1 cellular context compared by ENCODE assay signal in the genomic region with DNA sequence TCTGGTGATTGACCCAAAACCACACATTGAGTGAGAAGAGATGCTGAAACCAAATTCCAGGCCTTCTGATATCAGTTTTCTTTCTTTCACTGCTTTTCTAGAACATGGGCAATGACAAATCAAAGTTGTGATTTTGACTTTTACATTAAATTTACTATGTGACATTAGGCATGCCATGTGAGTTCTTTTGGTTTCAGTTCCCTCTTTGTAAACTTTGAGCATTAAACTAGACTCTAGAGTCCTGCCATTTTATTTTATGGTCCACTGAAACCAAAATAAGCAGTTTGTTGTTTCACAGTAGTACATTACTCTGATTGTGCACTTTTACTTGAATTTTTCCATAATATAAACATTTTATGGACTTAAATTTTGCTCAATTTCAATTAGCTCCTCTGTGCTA.
TF ChIP-seq lines count a peak whose summit lies in the region.

No MANE protein-coding gene starts in this region.

TF ChIP-seq in GM23338, 12 proteins besides CTCF, POLR2A, EP300 and RAD21 (continued from another document):
- TF ChIP-seq, protein P1, sequence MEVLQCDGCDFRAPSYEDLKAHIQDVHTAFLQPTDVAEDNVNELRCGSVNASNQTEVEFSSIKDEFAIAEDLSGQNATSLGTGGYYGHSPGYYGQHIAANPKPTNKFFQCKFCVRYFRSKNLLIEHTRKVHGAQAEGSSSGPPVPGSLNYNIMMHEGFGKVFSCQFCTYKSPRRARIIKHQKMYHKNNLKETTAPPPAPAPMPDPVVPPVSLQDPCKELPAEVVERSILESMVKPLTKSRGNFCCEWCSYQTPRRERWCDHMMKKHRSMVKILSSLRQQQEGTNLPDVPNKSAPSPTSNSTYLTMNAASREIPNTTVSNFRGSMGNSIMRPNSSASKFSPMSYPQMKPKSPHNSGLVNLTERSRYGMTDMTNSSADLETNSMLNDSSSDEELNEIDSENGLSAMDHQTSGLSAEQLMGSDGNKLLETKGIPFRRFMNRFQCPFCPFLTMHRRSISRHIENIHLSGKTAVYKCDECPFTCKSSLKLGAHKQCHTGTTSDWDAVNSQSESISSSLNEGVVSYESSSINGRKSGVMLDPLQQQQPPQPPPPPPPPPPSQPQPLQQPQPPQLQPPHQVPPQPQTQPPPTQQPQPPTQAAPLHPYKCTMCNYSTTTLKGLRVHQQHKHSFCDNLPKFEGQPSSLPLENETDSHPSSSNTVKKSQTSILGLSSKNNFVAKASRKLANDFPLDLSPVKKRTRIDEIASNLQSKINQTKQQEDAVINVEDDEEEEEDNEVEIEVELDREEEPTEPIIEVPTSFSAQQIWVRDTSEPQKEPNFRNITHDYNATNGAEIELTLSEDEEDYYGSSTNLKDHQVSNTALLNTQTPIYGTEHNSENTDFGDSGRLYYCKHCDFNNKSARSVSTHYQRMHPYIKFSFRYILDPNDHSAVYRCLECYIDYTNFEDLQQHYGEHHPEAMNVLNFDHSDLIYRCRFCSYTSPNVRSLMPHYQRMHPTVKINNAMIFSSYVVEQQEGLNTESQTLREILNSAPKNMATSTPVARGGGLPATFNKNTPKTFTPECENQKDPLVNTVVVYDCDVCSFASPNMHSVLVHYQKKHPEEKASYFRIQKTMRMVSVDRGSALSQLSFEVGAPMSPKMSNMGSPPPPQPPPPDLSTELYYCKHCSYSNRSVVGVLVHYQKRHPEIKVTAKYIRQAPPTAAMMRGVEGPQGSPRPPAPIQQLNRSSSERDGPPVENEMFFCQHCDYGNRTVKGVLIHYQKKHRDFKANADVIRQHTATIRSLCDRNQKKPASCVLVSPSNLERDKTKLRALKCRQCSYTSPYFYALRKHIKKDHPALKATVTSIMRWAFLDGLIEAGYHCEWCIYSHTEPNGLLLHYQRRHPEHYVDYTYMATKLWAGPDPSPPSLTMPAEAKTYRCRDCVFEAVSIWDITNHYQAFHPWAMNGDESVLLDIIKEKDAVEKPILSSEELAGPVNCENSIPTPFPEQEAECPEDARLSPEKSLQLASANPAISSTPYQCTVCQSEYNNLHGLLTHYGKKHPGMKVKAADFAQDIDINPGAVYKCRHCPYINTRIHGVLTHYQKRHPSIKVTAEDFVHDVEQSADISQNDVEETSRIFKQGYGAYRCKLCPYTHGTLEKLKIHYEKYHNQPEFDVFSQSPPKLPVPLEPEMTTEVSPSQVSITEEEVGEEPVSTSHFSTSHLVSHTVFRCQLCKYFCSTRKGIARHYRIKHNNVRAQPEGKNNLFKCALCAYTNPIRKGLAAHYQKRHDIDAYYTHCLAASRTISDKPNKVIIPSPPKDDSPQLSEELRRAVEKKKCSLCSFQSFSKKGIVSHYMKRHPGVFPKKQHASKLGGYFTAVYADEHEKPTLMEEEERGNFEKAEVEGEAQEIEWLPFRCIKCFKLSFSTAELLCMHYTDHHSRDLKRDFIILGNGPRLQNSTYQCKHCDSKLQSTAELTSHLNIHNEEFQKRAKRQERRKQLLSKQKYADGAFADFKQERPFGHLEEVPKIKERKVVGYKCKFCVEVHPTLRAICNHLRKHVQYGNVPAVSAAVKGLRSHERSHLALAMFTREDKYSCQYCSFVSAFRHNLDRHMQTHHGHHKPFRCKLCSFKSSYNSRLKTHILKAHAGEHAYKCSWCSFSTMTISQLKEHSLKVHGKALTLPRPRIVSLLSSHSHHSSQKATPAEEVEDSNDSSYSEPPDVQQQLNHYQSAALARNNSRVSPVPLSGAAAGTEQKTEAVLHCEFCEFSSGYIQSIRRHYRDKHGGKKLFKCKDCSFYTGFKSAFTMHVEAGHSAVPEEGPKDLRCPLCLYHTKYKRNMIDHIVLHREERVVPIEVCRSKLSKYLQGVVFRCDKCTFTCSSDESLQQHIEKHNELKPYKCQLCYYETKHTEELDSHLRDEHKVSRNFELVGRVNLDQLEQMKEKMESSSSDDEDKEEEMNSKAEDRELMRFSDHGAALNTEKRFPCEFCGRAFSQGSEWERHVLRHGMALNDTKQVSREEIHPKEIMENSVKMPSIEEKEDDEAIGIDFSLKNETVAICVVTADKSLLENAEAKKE (CRISPR knock-in tag; IDR thresholded peaks at IDR 0.05): no peak
- TF ChIP-seq POLR2AphosphoS5 (IDR thresholded peaks at IDR 0.05; ENCODE audit: low read depth): no peak
- no peak for TF ChIP-seq JUNB (IDR thresholded peaks at IDR 0.05; ENCODE audit: unreplicated experiment)
- no peak for TF ChIP-seq NANOG (IDR thresholded peaks at IDR 0.05; ENCODE audit: borderline replicate concordance)
- TF ChIP-seq STAT1 (IDR thresholded peaks at IDR 0.05; ENCODE audit: unreplicated experiment): no peak
- TF ChIP-seq ZNF331 (CRISPR knock-in tag; IDR thresholded peaks at IDR 0.05; ENCODE audit: low read depth): no peak
